In the genomic region with DNA sequence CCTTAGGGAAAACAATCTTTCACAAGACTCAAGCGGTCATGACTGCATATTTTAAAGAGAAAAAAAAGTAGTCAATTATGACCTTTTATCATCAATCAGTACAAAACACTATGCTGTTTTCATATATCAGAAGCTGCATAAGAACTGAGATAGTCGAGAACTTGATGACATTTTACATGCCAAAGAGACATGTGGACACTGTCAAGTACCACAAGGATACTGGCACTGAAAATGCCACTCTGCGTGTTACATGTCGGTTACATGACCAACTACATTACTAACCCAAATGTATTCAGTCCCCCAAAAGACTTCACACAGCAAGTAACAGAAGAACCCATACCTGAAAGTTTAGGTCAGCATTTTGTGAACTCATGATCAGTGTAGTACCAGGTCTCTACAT, we compare ENCODE assay signal across 16 cellular contexts.
"Had no signal": no experiment of that assay in that cellular context is flagged by ENCODE, and none has a peak within 500 bp of the region (broad histone marks: within the 10 kb centered on the region; RNA-seq: fewer than 3 reads in every experiment).

No MANE protein-coding gene starts in this region.

- H3K4me3 ChIP-seq: body of pancreas, cardiac muscle cell, gastrocnemius medialis, ovary, prostate gland, tibial nerve had no signal

- H3K27ac ChIP-seq: body of pancreas, cardiac muscle cell, gastrocnemius medialis, neutrophil, ovary, prostate gland, tibial nerve had no signal

- H3K4me1 ChIP-seq: prostate gland had no signal

- H3K36me3 ChIP-seq: cardiac muscle cell, gastrocnemius medialis, neutrophil, ovary, prostate gland, tibial nerve had no signal

- ATAC-seq: activated naive CD8-positive, alpha-beta T cell treated with anti-CD3 and anti-CD28 coated beads, Interleukin-2, amount 50 U/mL, for 24 hours; left lobe of liver had no signal

- H3K9me3 ChIP-seq: body of pancreas, gastrocnemius medialis, neutrophil, ovary, prostate gland, tibial nerve had no signal

- H3K27me3 ChIP-seq: body of pancreas, cardiac muscle cell, gastrocnemius medialis, neutrophil, ovary, tibial nerve had no signal

- DNase-seq: activated CD4-positive, alpha-beta memory T cell treated with anti-CD3 and anti-CD28 coated beads for 36 hours; activated CD4-positive, alpha-beta T cell treated with anti-CD3 and anti-CD28 coated beads for 48 hours; activated naive CD4-positive, alpha-beta T cell treated with anti-CD3 and anti-CD28 coated beads, Interleukin-2, amount 50 U/mL, for 16 hours; activated naive CD8-positive, alpha-beta T cell treated with anti-CD3 and anti-CD28 coated beads, Interleukin-2, amount 50 U/mL, for 24 hours; activated T-cell treated with anti-CD3 and anti-CD28 coated beads, Interleukin-2, amount 50 U/mL, for 48 hours; effector CD4-positive, alpha-beta T cell; erythroblast; stimulated activated CD4-positive, alpha-beta T cell treated with anti-CD3 and anti-CD28 coated beads, Interleukin-4, amount 100 ng/mL, for 24 hours had no signal
